In genomic region chr2:147125145-147125544, GRCh38 we compare ENCODE assay signal across 1 cellular context.
TF ChIP-seq lines count a peak whose summit lies in the region.

No MANE protein-coding gene starts in this region.

TF ChIP-seq in H1, 55 proteins besides CTCF, POLR2A, EP300 and RAD21 (continued from another document):
- TF ChIP-seq CREB1 (IDR thresholded peaks at IDR 0.05), result no peak
- TF ChIP-seq SRF (IDR thresholded peaks at IDR 0.05; ENCODE audit: low read depth, low read length), result no peak
- no peak for TF ChIP-seq SIN3A (conservative IDR thresholded peaks at IDR 0.05 in 1 of 2, IDR thresholded peaks at IDR 0.05 in 1 of 2; ENCODE audit: low read depth in 1 of 2, low read length in 2 of 2)
- no peak for TF ChIP-seq USF2 (IDR thresholded peaks at IDR 0.05; ENCODE audit: low read length)
- no peak for TF ChIP-seq HDAC6 (IDR thresholded peaks at IDR 0.05; ENCODE audit: low read depth, low read length)
- no peak for TF ChIP-seq CBX8 (IDR thresholded peaks at IDR 0.05; ENCODE audit: borderline replicate concordance, low read depth, low read length)
- TF ChIP-seq NANOG (IDR thresholded peaks at IDR 0.05; ENCODE audit: insufficient read depth, low read depth, low read length, poor library complexity, severe bottlenecking), result no peak
- TF ChIP-seq EZH2 (IDR thresholded peaks at IDR 0.05; ENCODE audit: low read depth, low read length, severe bottlenecking), result no peak
